ENCODE assay signal across 19 cellular contexts in the genomic region with DNA sequence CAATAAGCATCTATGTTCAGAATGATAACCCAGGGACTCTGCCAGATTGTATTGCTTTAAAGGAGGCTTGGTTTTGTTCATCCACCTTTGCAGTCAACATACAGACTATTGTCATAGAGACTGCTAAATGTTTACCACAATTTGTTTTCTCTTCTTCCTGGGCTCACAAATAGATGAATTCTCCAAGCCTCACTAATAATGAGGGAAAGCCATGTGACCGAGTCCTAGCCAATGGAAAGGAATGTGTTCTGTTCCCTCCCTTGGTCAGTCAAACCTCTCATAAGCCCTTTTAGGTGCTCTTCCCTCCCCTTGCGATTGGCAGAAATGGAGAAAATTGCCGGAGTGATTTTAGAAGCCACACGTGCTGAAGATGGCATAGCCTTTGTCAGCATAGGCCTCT.
"Had no signal": no experiment of that assay in that cellular context is flagged by ENCODE, and none has a peak within 500 bp of the region (broad histone marks: within the 10 kb centered on the region; RNA-seq: fewer than 3 reads in every experiment).

No MANE protein-coding gene starts in this region.

- H3K27ac ChIP-seq: esophagus muscularis mucosa, ovary, prostate gland, upper lobe of right lung had no signal

- H3K36me3 ChIP-seq: esophagus muscularis mucosa, ovary, prostate gland, thyroid gland, upper lobe of right lung had no signal

- H3K4me3 ChIP-seq: esophagus muscularis mucosa, ovary, prostate gland, skin epidermis, thyroid gland, upper lobe of right lung had no signal

- H3K9me3 ChIP-seq: esophagus muscularis mucosa, ovary, prostate gland, thyroid gland, upper lobe of right lung had no signal

- ATAC-seq: activated CD8-positive, alpha-beta T cell treated with anti-CD3 and anti-CD28 coated beads, Interleukin-2, amount 10 ng/mL, durations not matched to agents 7 days and 5 days; effector memory CD8-positive, alpha-beta T cell; natural killer cell treated with Interleukin-12 subunit alpha and Interleukin-12 subunit beta and Interleukin-15 and Interleukin-18, amount 100 ng/mL, for 72 hours; upper lobe of right lung had no signal

- H3K4me1 ChIP-seq: esophagus muscularis mucosa, prostate gland, thyroid gland, upper lobe of right lung had no signal

- H3K27me3 ChIP-seq: esophagus muscularis mucosa, ovary, thyroid gland, upper lobe of right lung had no signal

- DNase-seq: activated CD4-positive, alpha-beta T cell treated with anti-CD3 and anti-CD28 coated beads, Interleukin-2, amount 50 U/mL, for 1 hour; activated CD4-positive, CD25-positive, alpha-beta regulatory T cell treated with anti-CD3 and anti-CD28 coated beads, Interleukin-2, amount 50 U/mL, for 72 hours; activated CD8-positive, alpha-beta T cell treated with anti-CD3 and anti-CD28 coated beads, Interleukin-2, amount 10 ng/mL, durations not matched to agents 7 days and 5 days; activated gamma-delta T cell treated with Interleukin-2 at 50 U/mL for 16 hours; activated T-cell treated with anti-CD3 and anti-CD28 coated beads, Interleukin-2, amount 50 U/mL, for 1 hour; aorta; caudate nucleus; effector memory CD8-positive, alpha-beta T cell; immature natural killer cell; mammary epithelial cell; ovary; stimulated activated CD4-positive, alpha-beta T cell treated with anti-CD3 and anti-CD28 coated beads, Interleukin-1b, Interleukin-23, amount 100 ng/mL, for 48 hours; substantia nigra; thyroid gland; upper lobe of right lung had no signal
